12 cellular contexts compared by ENCODE assay signal in the genomic region with DNA sequence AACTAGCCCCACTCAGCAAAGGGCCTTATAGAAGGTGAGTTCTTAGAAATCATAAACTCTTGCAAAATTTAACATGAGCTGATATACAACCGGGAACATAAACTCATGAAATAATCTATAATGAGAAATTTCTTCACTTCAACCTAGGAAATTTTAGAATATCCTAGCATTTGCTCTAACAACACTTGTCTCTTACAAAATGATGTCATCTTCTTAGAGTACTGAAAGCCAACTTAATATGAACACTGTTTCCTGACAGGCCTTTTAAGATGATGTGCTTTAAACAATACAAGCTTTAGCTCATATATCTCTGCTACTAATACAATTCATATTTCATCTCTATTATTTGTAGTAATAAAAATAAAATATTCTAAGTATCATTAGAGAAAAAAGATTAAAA. TPM values are rescaled to one million over a fixed set of nuclear protein-coding genes. Genes with fewer than 3 reads are reported as not detected.
DNase-seq lines count a peak whose midpoint lies in the region; ATAC-seq and TF ChIP-seq lines count a peak whose summit lies in the region.
"Had no signal": no experiment of that assay in that cellular context is flagged by ENCODE, and none has a peak within 500 bp of the region (broad histone marks: within the 10 kb centered on the region; RNA-seq: fewer than 3 reads in every experiment).

No MANE protein-coding gene starts in this region.

- peaks cover 10% of the 10 kb centered on the region for H3K9me3 Mint-ChIP-seq in dendritic cell treated with granulocyte-macrophage colony-stimulating factor and Interleukin-4, amounts not matched to agents 40 ng/mL and 50 ng/mL, for 4 days
- no peaks in the 10 kb centered on the region for H3K9me3 Mint-ChIP-seq in nephron
- H3K9me3 Mint-ChIP-seq in type B pancreatic cell: no peaks in the 10 kb centered on the region
- H3K9me3 Mint-ChIP-seq: activated T-cell treated with anti-CD3 and anti-CD28 coated beads, Interleukin-2, amount 50 U/mL, for 24 hours had no signal

- peaks cover 2% of the 10 kb centered on the region for H3K27me3 Mint-ChIP-seq in dendritic cell treated with granulocyte-macrophage colony-stimulating factor and Interleukin-4, amounts not matched to agents 40 ng/mL and 50 ng/mL, for 4 days
- H3K27me3 Mint-ChIP-seq in nephron (ENCODE audit: low read depth) (peaks cover 4% of the 10 kb centered on the region), type B pancreatic cell (no peaks in the 10 kb centered on the region)

- ATAC-seq in heart right ventricle (no peak), left cardiac atrium (no peak)

- CTCF ChIA-PET in RWPE1 (lab: Yijun Ruan, JAX): interaction anchor here (0.5 to 0.6 kb wide), 2 partner anchors 202 to 412 kb away, joined by 3 to 4 read pairs; no protein-coding TSS in a partner anchor

- H3K27ac ChIP-seq in heart right ventricle (peak overlapping the region in 6 of 10 donors; percentile 8 to 97 (median 96)), RWPE1 (no peak overlapping the region)

- peak overlapping the region; percentile 82 for H3K27ac Mint-ChIP-seq in dendritic cell treated with granulocyte-macrophage colony-stimulating factor and Interleukin-4, amounts not matched to agents 40 ng/mL and 50 ng/mL, for 4 days
- H3K27ac Mint-ChIP-seq in nephron: peak overlapping the region; percentile 91 to 93 (median 93)
- peak overlapping the region; percentile 91 for H3K27ac Mint-ChIP-seq in type B pancreatic cell

- TF ChIP-seq CTCF in heart right ventricle (IDR thresholded peaks at IDR 0.05) (no peak), nephron (IDR thresholded peaks at IDR 0.05; ENCODE audit: unreplicated experiment in 3 of 3) (no peak), type B pancreatic cell (conservative IDR thresholded peaks at IDR 0.05) (no peak), RWPE1 (conservative IDR thresholded peaks at IDR 0.05; ENCODE audit: low read depth) (no peak)

- peak overlapping the region in 3 of 10 donors; percentile 88 to 91 (median 89) for H3K4me3 ChIP-seq in heart right ventricle

- no peaks in the 10 kb centered on the region for H3K27me3 ChIP-seq in heart right ventricle

- DNase-seq in heart right ventricle (no peak), left cardiac atrium (no peak), type B pancreatic cell (ENCODE audit: extremely low spot score, unreplicated experiment) (no peak), RWPE1 (ENCODE audit: low spot score) (no peak), DMS53 treated with DMSO at 0.1 percent for 48 hours (lab: John Stamatoyannopoulos, UW; ENCODE audit: unreplicated experiment) (no peak), head of caudate nucleus (no peak)
- DNase-seq: NCI-H2171, RPMI8226, WERI-Rb-1 had no signal

- H3K4me1 Mint-ChIP-seq in dendritic cell treated with granulocyte-macrophage colony-stimulating factor and Interleukin-4, amounts not matched to agents 40 ng/mL and 50 ng/mL, for 4 days (ENCODE audit: low read depth): peaks cover 19% of the 10 kb centered on the region
- H3K4me1 Mint-ChIP-seq in nephron (peaks cover 7% of the 10 kb centered on the region), type B pancreatic cell (ENCODE audit: unreplicated experiment) (peaks cover 17% of the 10 kb centered on the region)

- no peaks in the 10 kb centered on the region for H3K36me3 ChIP-seq in heart right ventricle
- H3K36me3 ChIP-seq: WERI-Rb-1 had no signal

- intact Hi-C loops in heart right ventricle (cut with DNase I) (loop anchor here in 6 of 10 donors (5.0 to 10.0 kb wide), 6 partner anchors 56 to 554 kb away; no protein-coding TSS in a partner anchor), left cardiac atrium (cut with DNase I) (loop anchor here in 1 of 2 donors (10.0 kb wide), 1 partner anchor 544 kb away; no protein-coding TSS in a partner anchor), head of caudate nucleus (cut with DNase I) (no loop called here)
- intact Hi-C loops in dendritic cell treated with granulocyte-macrophage colony-stimulating factor and Interleukin-4, amounts not matched to agents 40 ng/mL and 50 ng/mL, for 4 days (cut with micrococcal nuclease): loop anchor here (10.0 kb wide), 1 partner anchor 1734 kb away; a partner anchor contains a TSS

- peaks cover 0 to 25% (median 16%) of the 10 kb centered on the region in 9 donors for H3K4me1 ChIP-seq in heart right ventricle

- H3K9me3 ChIP-seq in heart right ventricle: peaks cover 0 to 16% (median 8%) of the 10 kb centered on the region in 11 donors

- POLR2A ChIA-PET in RWPE1 (lab: Yijun Ruan, JAX; ENCODE audit: low non-redundant PET): no interaction called here

- H3K4me3 Mint-ChIP-seq in dendritic cell treated with granulocyte-macrophage colony-stimulating factor and Interleukin-4, amounts not matched to agents 40 ng/mL and 50 ng/mL, for 4 days: no peak overlapping the region
- peak overlapping the region; percentile 88 to 92 (median 88) for H3K4me3 Mint-ChIP-seq in nephron
- peak overlapping the region; percentile 98 for H3K4me3 Mint-ChIP-seq in type B pancreatic cell

- WGBS in heart right ventricle, 2 donors: 90 to 93% methylated on average over 1 of the region's 1 CpG

- no peaks in the 10 kb centered on the region for H3K36me3 Mint-ChIP-seq in dendritic cell treated with granulocyte-macrophage colony-stimulating factor and Interleukin-4, amounts not matched to agents 40 ng/mL and 50 ng/mL, for 4 days (ENCODE audit: low read depth)
- H3K36me3 Mint-ChIP-seq in nephron (ENCODE audit: low read depth) (no peaks in the 10 kb centered on the region), type B pancreatic cell (no peaks in the 10 kb centered on the region)

RNA-seq across cellular contexts. Expression of a gene that starts 0.9 kb away (rescaled TPM):
- total RNA-seq in heart right ventricle (10 to 100 TPM in 6 of 10 donors, 1 to 10 TPM in 4; 7.1 to 34.6 (median 10.3) TPM), left cardiac atrium (1 to 10 TPM; 3.2 to 4.5 TPM), type B pancreatic cell (ENCODE audit: low replicate concordance) (1.6 and 5.6 TPM in 2 replicates)
- polyA plus RNA-seq in heart right ventricle: 1 to 10 TPM; 2.1 to 5.3 TPM

RNA-seq across cellular contexts. Expression of a gene that starts 1.1 kb away (rescaled TPM):
- 10 to 100 TPM; 21.4 to 27.7 (median 26.4) TPM for total RNA-seq in heart right ventricle
- polyA plus RNA-seq in heart right ventricle: 1 to 10 TPM; 2.3 to 8.3 TPM
- total RNA-seq in left cardiac atrium: 10 to 100 TPM; 13.8 to 22.2 TPM
- 1.3 and 6.2 TPM in 2 replicates for total RNA-seq in type B pancreatic cell (ENCODE audit: low replicate concordance)
